8 cellular contexts compared by ENCODE assay signal in genomic region chr5:59661939-59662615, GRCh38.
DNase-seq lines count a peak whose midpoint lies in the region; ATAC-seq and TF ChIP-seq lines count a peak whose summit lies in the region.

No MANE protein-coding gene starts in this region.

- no peaks in the 10 kb centered on the region for H3K9me3 Mint-ChIP-seq in neural progenitor cell

- H4K20me1 ChIP-seq in neural progenitor cell (ENCODE audit: low read depth): no peaks in the 10 kb centered on the region

- no peak overlapping the region for H3K27ac Mint-ChIP-seq in neural progenitor cell

- no peaks in the 10 kb centered on the region for H3K36me3 Mint-ChIP-seq in neural progenitor cell

- H3K27me3 Mint-ChIP-seq in neural progenitor cell (ENCODE audit: insufficient read depth, low read depth): no peaks in the 10 kb centered on the region

- no peaks in the 10 kb centered on the region for H3F3A ChIP-seq in neural progenitor cell (ENCODE audit: low read depth)

- no peak overlapping the region for H3K4me3 ChIP-seq in adipocyte (ENCODE audit: low read length)
- H3K4me3 ChIP-seq in neural progenitor cell: no peak overlapping the region

- ATAC-seq in GM18508 (IDR thresholded peaks at IDR 0.05; ENCODE audit: insufficient read depth, unreplicated experiment) (peak; percentile 37), HG03342 (IDR thresholded peaks at IDR 0.05; ENCODE audit: unreplicated experiment) (peak; percentile 48), GM21723 (IDR thresholded peaks at IDR 0.05; ENCODE audit: unreplicated experiment) (no peak)

- H3K36me3 ChIP-seq in adipocyte (ENCODE audit: control insufficient read depth, insufficient read depth, low read length, severe bottlenecking) (no peaks in the 10 kb centered on the region), neural progenitor cell (no peaks in the 10 kb centered on the region)

- H3K79me2 ChIP-seq in neural progenitor cell (ENCODE audit: low read depth): no peaks in the 10 kb centered on the region

- H3K9me3 ChIP-seq in adipocyte (ENCODE audit: control insufficient read depth, low read length): no peaks in the 10 kb centered on the region
- H3K9me3 ChIP-seq in neural progenitor cell (ENCODE audit: low read depth): no peaks in the 10 kb centered on the region

- DNase-seq in adipocyte (ENCODE audit: low read depth) (no peak), neural progenitor cell (ENCODE audit: low spot score) (no peak)
- no peak for DNase-seq in stimulated activated CD4-positive, alpha-beta T cell treated with anti-CD3 and anti-CD28 coated beads, Interleukin-2, amount 100 ng/mL, for 24 hours
- DNase-seq in stimulated activated CD4-positive, alpha-beta T cell treated with anti-CD3 and anti-CD28 coated beads, Interleukin-12 subunit alpha, Interleukin-12 subunit beta, amount 100 ng/mL, for 4 hours: no peak
- no peak for DNase-seq in activated CD8-positive, alpha-beta memory T cell treated with anti-CD3 and anti-CD28 coated beads, Interleukin-2, amount 50 U/mL, for 4 hours

- no peak overlapping the region for H3K4me3 Mint-ChIP-seq in neural progenitor cell

- peaks cover 15% of the 10 kb centered on the region for H3K4me1 Mint-ChIP-seq in neural progenitor cell

- H2AFZ ChIP-seq in neural progenitor cell (replicated peaks): peak overlapping the region; percentile 4

- TF ChIP-seq CTCF in neural progenitor cell (IDR thresholded peaks at IDR 0.05): no peak

- H3K4me1 ChIP-seq in adipocyte (ENCODE audit: control insufficient read depth, insufficient read depth, low read length) (peaks cover 23% of the 10 kb centered on the region), neural progenitor cell (peaks cover 6% of the 10 kb centered on the region)

- H3K27me3 ChIP-seq in adipocyte (replicated peaks; ENCODE audit: control insufficient read depth, insufficient read depth, low read length): no peaks in the 10 kb centered on the region
- H3K27me3 ChIP-seq in neural progenitor cell: no peaks in the 10 kb centered on the region

- no peak overlapping the region for H3K27ac ChIP-seq in neural progenitor cell

- H3K4me2 ChIP-seq in neural progenitor cell: no peak overlapping the region

- H3K9ac ChIP-seq in adipocyte (ENCODE audit: low read length) (peak overlapping the region; percentile 71), neural progenitor cell (no peak overlapping the region)
